11 cellular contexts compared by ENCODE assay signal in genomic region chr20:35901678-35902544, GRCh38. TPM values are rescaled to one million over a fixed set of nuclear protein-coding genes. Genes with fewer than 3 reads are reported as not detected.
DNase-seq lines count a peak whose midpoint lies in the region; ATAC-seq, FAIRE-seq and TF ChIP-seq lines count a peak whose summit lies in the region.
"Had no signal": no experiment of that assay in that cellular context is flagged by ENCODE, and none has a peak within 500 bp of the region (broad histone marks: within the 10 kb centered on the region; RNA-seq: fewer than 3 reads in every experiment).

No MANE protein-coding gene starts in this region.

- ATAC-seq in GM21515 (IDR thresholded peaks at IDR 0.05; ENCODE audit: unreplicated experiment) (no peak), GM19023 (IDR thresholded peaks at IDR 0.05; ENCODE audit: unreplicated experiment) (no peak)
- no peak for ATAC-seq in activated CD8-positive, alpha-beta memory T cell treated with anti-CD3 and anti-CD28 coated beads, Interleukin-2, amount 10 ng/mL, durations not matched to agents 7 days and 5 days
- ATAC-seq: activated T-helper 17 cell treated with anti-CD3 and anti-CD28 coated beads, Interleukin-2, amount 50 U/mL, for 72 hours had no signal

- CTCF ChIA-PET in AG04450 (lab: Charles Lee): interaction anchor here (0.5 to 0.9 kb wide), 2 partner anchors 52 to 1383 kb away, joined by 3 to 6 read pairs; partner anchors contain the start of gene SCAND1
- CTCF ChIA-PET in activated CD8-positive, alpha-beta memory T cell treated with anti-CD3 and anti-CD28 coated beads, Interleukin-2, amount 10 ng/mL, durations not matched to agents 7 days and 5 days (lab: Charles Lee): interaction anchor here (1.1 kb wide), 1 partner anchor 46 kb away, joined by 3 read pairs; no protein-coding TSS in a partner anchor

- H3K36me3 ChIP-seq in keratinocyte (ENCODE audit: control insufficient read depth in 2 of 2, extremely low read depth in 1 of 2, insufficient read depth in 2 of 2, low read length in 2 of 2): peaks cover 4 to 19% of the 10 kb centered on the region in 2 experiments

- H3K27ac Mint-ChIP-seq in activated CD8-positive, alpha-beta memory T cell treated with anti-CD3 and anti-CD28 coated beads, Interleukin-2, amount 10 ng/mL, durations not matched to agents 7 days and 5 days: no peak overlapping the region
- H3K27ac Mint-ChIP-seq: activated T-helper 17 cell treated with anti-CD3 and anti-CD28 coated beads, Interleukin-2, amount 50 U/mL, for 72 hours had no signal

- POLR2A ChIA-PET in AG04450 (lab: Yijun Ruan, JAX): interaction anchor here (0.5 to 1.1 kb wide), 3 partner anchors 38 to 160 kb away, joined by 6 to 7 read pairs (median 6); partner anchors contain the start of gene RBM39

- peak; percentile 74 for FAIRE-seq in keratinocyte (lab: Jason Lieb, UNC)

- H3K4me3 ChIP-seq in AG04450 (ENCODE audit: low read depth, low read length) (no peak overlapping the region), keratinocyte (ENCODE audit: control insufficient read depth in 2 of 3, extremely low read depth in 1 of 3, insufficient read depth in 2 of 3, low read depth in 1 of 3, low read length in 3 of 3) (no peak overlapping the region), coronary artery (no peak overlapping the region)

- H3K36me3 Mint-ChIP-seq in activated CD8-positive, alpha-beta memory T cell treated with anti-CD3 and anti-CD28 coated beads, Interleukin-2, amount 10 ng/mL, durations not matched to agents 7 days and 5 days: peaks cover 35% of the 10 kb centered on the region

- H3K27ac ChIP-seq in AG04450 (ENCODE audit: low read depth, low read length) (peak overlapping the region; percentile 85), keratinocyte (ENCODE audit: control insufficient read depth, insufficient read depth, low read length) (peak overlapping the region; percentile 13), coronary artery (no peak overlapping the region)

- peaks cover 13% of the 10 kb centered on the region for H3K4me1 ChIP-seq in keratinocyte (ENCODE audit: control insufficient read depth, extremely low read depth, insufficient read depth, low read length)

- no peaks in the 10 kb centered on the region for H3K4me1 Mint-ChIP-seq in activated CD8-positive, alpha-beta memory T cell treated with anti-CD3 and anti-CD28 coated beads, Interleukin-2, amount 10 ng/mL, durations not matched to agents 7 days and 5 days

- DNase-seq in AG04450 (ENCODE audit: low read depth, low spot score) (peak; percentile 78), HS-27A (ENCODE audit: low read depth) (peak; percentile 71), amniotic stem cell (lab: John Stamatoyannopoulos, UW) (peak; percentile 46), keratinocyte (ENCODE audit: low read depth, low spot score) (no peak), coronary artery (ENCODE audit: low spot score) (no peak)
- DNase-seq in activated CD8-positive, alpha-beta memory T cell treated with anti-CD3 and anti-CD28 coated beads, Interleukin-2, amount 10 ng/mL, durations not matched to agents 7 days and 5 days: no peak
- DNase-seq: GDM1, left cardiac atrium had no signal

- dilution Hi-C loops in keratinocyte (cut with MboI; ENCODE audit: extremely low pct_ligation_motif_present, low sequenced_read_pairs): no loop called here

- peak overlapping the region; percentile 25 for H3K4me2 ChIP-seq in keratinocyte (ENCODE audit: control insufficient read depth, extremely low read depth, insufficient read depth, low read depth, low read length)

- H3K9me1 ChIP-seq in keratinocyte (ENCODE audit: control insufficient read depth, extremely low read depth, insufficient read depth, low read length): peaks cover 2% of the 10 kb centered on the region

- H2AFZ ChIP-seq in keratinocyte (ENCODE audit: control insufficient read depth, low read length): no peak overlapping the region

- H3K4me3 Mint-ChIP-seq in activated CD8-positive, alpha-beta memory T cell treated with anti-CD3 and anti-CD28 coated beads, Interleukin-2, amount 10 ng/mL, durations not matched to agents 7 days and 5 days: no peak overlapping the region
- H3K4me3 Mint-ChIP-seq: activated T-helper 17 cell treated with anti-CD3 and anti-CD28 coated beads, Interleukin-2, amount 50 U/mL, for 72 hours had no signal

- H4K20me1 ChIP-seq in keratinocyte (ENCODE audit: control insufficient read depth, extremely low read depth, insufficient read depth, low read length): peaks cover 5% of the 10 kb centered on the region

- TF ChIP-seq CTCF in AG04450 (IDR thresholded peaks at IDR 0.05; ENCODE audit: low read depth, low read length): no peak
- TF ChIP-seq CTCF in keratinocyte (optimal IDR thresholded peaks at IDR 0.05 in 1 of 3, IDR thresholded peaks at IDR 0.05 in 1 of 3, conservative IDR thresholded peaks at IDR 0.05 in 1 of 3; ENCODE audit: extremely low read depth in 1 of 3, insufficient read depth in 2 of 3, low read length in 3 of 3): no peak
- no peak for TF ChIP-seq CTCF in coronary artery (IDR thresholded peaks at IDR 0.05)

- H3K9me3 ChIP-seq in AG04450 (ENCODE audit: control insufficient read depth, insufficient read depth, low read length) (no peaks in the 10 kb centered on the region), keratinocyte (ENCODE audit: control insufficient read depth, low read depth, low read length) (no peaks in the 10 kb centered on the region)

- no peaks in the 10 kb centered on the region for H3K9me3 Mint-ChIP-seq in activated CD8-positive, alpha-beta memory T cell treated with anti-CD3 and anti-CD28 coated beads, Interleukin-2, amount 10 ng/mL, durations not matched to agents 7 days and 5 days (ENCODE audit: low read depth)
- H3K9me3 Mint-ChIP-seq: activated T-helper 17 cell treated with anti-CD3 and anti-CD28 coated beads, Interleukin-2, amount 50 U/mL, for 72 hours had no signal

- peaks cover 3% of the 10 kb centered on the region for H3K79me2 ChIP-seq in keratinocyte (ENCODE audit: control insufficient read depth, insufficient read depth, low read length)

- no peak overlapping the region for H3K9ac ChIP-seq in keratinocyte (ENCODE audit: control insufficient read depth, extremely low read depth, insufficient read depth, low read length)

- no peaks in the 10 kb centered on the region for H3K27me3 ChIP-seq in AG04450 (ENCODE audit: control insufficient read depth, insufficient read depth, low read length)
- H3K27me3 ChIP-seq in keratinocyte (ENCODE audit: control insufficient read depth, extremely low read depth, insufficient read depth, low read length): no peaks in the 10 kb centered on the region

- no peaks in the 10 kb centered on the region for H3K27me3 Mint-ChIP-seq in activated CD8-positive, alpha-beta memory T cell treated with anti-CD3 and anti-CD28 coated beads, Interleukin-2, amount 10 ng/mL, durations not matched to agents 7 days and 5 days
- H3K27me3 Mint-ChIP-seq: activated T-helper 17 cell treated with anti-CD3 and anti-CD28 coated beads, Interleukin-2, amount 50 U/mL, for 72 hours had no signal

RNA-seq across cellular contexts. Expression of gene SCAND1, which starts 52.4 kb away (rescaled TPM):
- 7.4 and 11.1 TPM in 2 replicates for polyA plus RNA-seq in AG04450 (2011; rRNA removed)
- polyA minus RNA-seq in AG04450 (2011; rRNA and poly(A)+ RNA removed): 2.5 and 3.0 TPM in 2 replicates
- polyA plus RNA-seq in keratinocyte: 5.8 to 11.7 TPM (median 10.5 TPM) in 3 replicates
- 2.2 TPM for polyA plus RNA-seq in keratinocyte (2011; ENCODE audit: low read depth)
- 9.5 and 27.0 TPM in 2 replicates for polyA plus RNA-seq in keratinocyte (2011; cell fraction: cytosol; rRNA removed)
- 9.2 and 13.0 TPM in 2 replicates for polyA plus RNA-seq in keratinocyte (2011; cell fraction: nucleus; rRNA removed)
- polyA plus RNA-seq in keratinocyte (2012; ENCODE audit: low replicate concordance): 12.4 and 25.7 TPM in 2 replicates
- 1.0 to 4.0 TPM (median 3.1 TPM) in 3 replicates for polyA minus RNA-seq in keratinocyte
- 42.2 TPM for polyA minus RNA-seq in keratinocyte (2011; cell fraction: cytosol; rRNA and poly(A)+ RNA removed)
- polyA minus RNA-seq in keratinocyte (2011; cell fraction: nucleus; rRNA and poly(A)+ RNA removed): 3.3 and 3.7 TPM in 2 replicates
- 10 to 100 TPM; 61.2 to 63.9 TPM for total RNA-seq in activated CD8-positive, alpha-beta memory T cell treated with anti-CD3 and anti-CD28 coated beads, Interleukin-2, amount 10 ng/mL, durations not matched to agents 7 days and 5 days

Comparison
In these comparisons a context has a peak if more than half of its experiments do, and no peak if none do; other contexts are left out.
1. DNase-seq: peak in AG04450 (single experiment), HS-27A (single experiment) and amniotic stem cell (single experiment); none in keratinocyte (single experiment), activated CD8-positive, alpha-beta memory T cell treated with anti-CD3 and anti-CD28 coated beads, Interleukin-2, amount 10 ng/mL, durations not matched to agents 7 days and 5 days (single experiment) and coronary artery (single experiment).
2. H3K27ac ChIP-seq: peak in AG04450 (single experiment) and keratinocyte (single experiment); none in coronary artery (0 of 2).